ENCODE assay signal across 8 cellular contexts in the genomic region with DNA sequence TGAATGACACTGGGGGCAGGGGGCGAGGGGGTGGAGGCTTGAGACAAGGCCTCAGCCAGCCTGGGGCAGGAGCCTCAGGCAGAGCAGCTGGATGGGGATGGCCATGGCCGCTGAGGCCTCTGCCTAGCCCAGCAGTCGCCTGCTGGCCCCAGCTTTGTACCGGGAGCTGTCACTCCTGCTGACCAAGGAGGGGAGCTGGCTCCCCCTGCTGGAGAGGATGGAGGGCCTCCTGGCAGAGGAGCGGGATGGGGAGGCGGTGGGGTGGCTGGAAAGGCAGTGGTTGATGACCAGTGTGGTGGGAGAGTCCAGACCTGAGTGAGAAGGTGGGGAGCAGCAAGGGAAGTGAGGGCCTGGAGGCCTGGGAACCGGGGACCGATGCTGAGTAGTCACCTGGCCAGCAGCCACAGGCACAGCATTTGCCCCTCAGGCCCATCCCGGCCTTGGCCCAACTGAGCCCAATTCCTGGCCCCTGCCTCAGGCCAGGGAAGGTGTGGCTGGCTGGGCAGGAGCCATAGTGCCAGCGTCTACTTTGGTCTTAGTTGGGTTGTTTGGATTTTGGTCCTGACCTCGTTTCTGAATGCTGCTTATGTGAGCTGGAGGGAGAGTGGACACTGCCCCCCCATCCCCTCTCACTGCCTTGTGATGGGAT. TPM values are rescaled to one million over a fixed set of nuclear protein-coding genes. Genes with fewer than 3 reads are reported as not detected.
DNase-seq lines count a peak whose midpoint lies in the region; ATAC-seq and TF ChIP-seq lines count a peak whose summit lies in the region.

No MANE protein-coding gene starts in this region.

- H3K36me3 ChIP-seq in kidney epithelial cell (ENCODE audit: control insufficient read depth, insufficient read depth, low read length), result no peaks in the 10 kb centered on the region

- no peaks in the 10 kb centered on the region for H3K27me3 ChIP-seq in kidney epithelial cell (ENCODE audit: control insufficient read depth, insufficient read depth, low read length)

- peak; percentile 82 for DNase-seq in EH (ENCODE audit: low read depth)
- DNase-seq in caudate nucleus (lab: John Stamatoyannopoulos, UW), result peak in 49 of 61 donors; percentile 3 to 64 (median 30)
- DNase-seq in kidney epithelial cell (ENCODE audit: low read depth), result no peak
- DNase-seq in stimulated activated CD4-positive, alpha-beta T cell treated with anti-CD3 and anti-CD28 coated beads, Interleukin-1b, Interleukin-23, amount 100 ng/mL, for 24 hours (ENCODE audit: low read depth in 4 of 4, low spot score in 1 of 4), result peak; percentile 30 to 42 (median 40)
- no peak for DNase-seq in NCI-H2081 treated with DMSO at 0.1 percent for 48 hours (lab: John Stamatoyannopoulos, UW)

- peak; percentile 58 to 64 for ATAC-seq in activated CD4-positive, CD25-positive, alpha-beta regulatory T cell treated with anti-CD3 and anti-CD28 coated beads, Interleukin-2, amount 50 U/mL, for 24 hours
- ATAC-seq in HG03460 (IDR thresholded peaks at IDR 0.05; ENCODE audit: unreplicated experiment), result no peak

- no peak overlapping the region for H3K4me3 ChIP-seq in kidney epithelial cell (ENCODE audit: low read depth, low read length)

- peak overlapping the region; percentile 16 for H3K27ac ChIP-seq in caudate nucleus (ENCODE audit: low read depth, low read length)

- peak; percentile 82 for TF ChIP-seq CTCF in LNCAP (IDR thresholded peaks at IDR 0.05)
- peak; percentile 94 for TF ChIP-seq CTCF in kidney epithelial cell (IDR thresholded peaks at IDR 0.05; ENCODE audit: insufficient read depth, low read length, poor library complexity, severe bottlenecking)

RNA-seq across cellular contexts. Expression of a gene that starts 6.0 kb away (rescaled TPM):
- 0.17 and 0.62 TPM in 2 replicates for total RNA-seq in kidney epithelial cell

Comparison
In these comparisons a context has a peak if more than half of its experiments do, and no peak if none do; other contexts are left out.
1. DNase-seq: peak in EH (single experiment), caudate nucleus (49 of 61) and stimulated activated CD4-positive, alpha-beta T cell treated with anti-CD3 and anti-CD28 coated beads, Interleukin-1b, Interleukin-23, amount 100 ng/mL, for 24 hours (4 of 4); none in kidney epithelial cell (single experiment) and NCI-H2081 treated with DMSO at 0.1 percent for 48 hours (single experiment).